Comparison of ENCODE assay signal across 8 cellular contexts in genomic region chr18:51197661-51198424, GRCh38. TPM values are rescaled to one million over a fixed set of nuclear protein-coding genes. Genes with fewer than 3 reads are reported as not detected.
A peak's percentile ranks its signal among the peaks of the same experiment; 100 is the strongest.
DNase-seq lines count a peak whose midpoint lies in the region; ATAC-seq and TF ChIP-seq lines count a peak whose summit lies in the region.

Gene MEX3C, minus strand, starts transcription at chr18:51197681. Its CDS starts 361 bp downstream, at chr18:51197320.

- H3K4me3 Mint-ChIP-seq in endothelial cell (ENCODE audit: unreplicated experiment), result peak within 1 kb of the TSS; percentile 99
- H3K4me3 Mint-ChIP-seq in mesothelial cell of epicardium, result peak within 1 kb of the TSS; percentile 98

- peak within 1 kb of the TSS; percentile 93 for H2AFZ ChIP-seq in OCI-LY3 (ENCODE audit: low read depth, low read length)

- H4K20me1 ChIP-seq in OCI-LY3 (ENCODE audit: insufficient read depth, low read length), result peaks cover 25% of the 10 kb centered on the region

- peak within 1 kb of the TSS; percentile 83 for H3K4me2 ChIP-seq in OCI-LY3 (ENCODE audit: low read length)

- H3K27me3 ChIP-seq in OCI-LY3 (ENCODE audit: low read depth, low read length), result no peaks in the 10 kb centered on the region

- H3K27ac Mint-ChIP-seq in endothelial cell (ENCODE audit: unreplicated experiment) (peak within 1 kb of the TSS; percentile 94), mesothelial cell of epicardium (peak within 1 kb of the TSS; percentile 99)

- H3K4me1 Mint-ChIP-seq in endothelial cell (ENCODE audit: unreplicated experiment) (peaks cover 30% of the 10 kb centered on the region), mesothelial cell of epicardium (peaks cover 19% of the 10 kb centered on the region)

- H3K79me2 ChIP-seq in OCI-LY3 (ENCODE audit: low read length), result peaks cover 44% of the 10 kb centered on the region

- H3K36me3 ChIP-seq in OCI-LY3 (replicated peaks; ENCODE audit: low read depth, low read length), result peaks cover 24% of the 10 kb centered on the region

- no peaks in the 10 kb centered on the region for H3K9me3 Mint-ChIP-seq in endothelial cell (ENCODE audit: unreplicated experiment)
- no peaks in the 10 kb centered on the region for H3K9me3 Mint-ChIP-seq in mesothelial cell of epicardium

- TF ChIP-seq CTCF in OCI-LY3 (IDR thresholded peaks at IDR 0.05; ENCODE audit: low read depth, low read length), result peak; percentile 54
- TF ChIP-seq CTCF in endothelial cell (IDR thresholded peaks at IDR 0.05; ENCODE audit: unreplicated experiment), result no peak
- no peak for TF ChIP-seq CTCF in mesothelial cell of epicardium (IDR thresholded peaks at IDR 0.05; ENCODE audit: unreplicated experiment)

- H3K9me3 ChIP-seq in OCI-LY3 (ENCODE audit: insufficient read depth, low read length), result no peaks in the 10 kb centered on the region

- DNase-seq in DMS114 treated with DMSO at 0.1 percent for 48 hours (lab: John Stamatoyannopoulos, UW; ENCODE audit: unreplicated experiment), result peak; percentile 92
- DNase-seq in HuH-7.5 (ENCODE audit: low spot score), result peak; percentile 75
- DNase-seq in activated CD8-positive, alpha-beta memory T cell treated with anti-CD3 and anti-CD28 coated beads, Interleukin-2, amount 50 U/mL, for 48 hours, result peak; percentile 99
- DNase-seq in endothelial cell (ENCODE audit: low spot score), result peak; percentile 98
- peak; percentile 99 to 100 for DNase-seq in mesothelial cell of epicardium (ENCODE audit: low spot score in 2 of 2, unreplicated experiment in 2 of 2)
- DNase-seq in stimulated activated CD8-positive, alpha-beta memory T cell treated with anti-CD3 and anti-CD28 coated beads, Interleukin-15, amount 100 ng/mL, for 48 hours (ENCODE audit: low read depth in 2 of 2), result peak; percentile 98

- ATAC-seq in GM21526 (IDR thresholded peaks at IDR 0.05; ENCODE audit: low FRiP score, unreplicated experiment), result peak; percentile 73

- H3K36me3 Mint-ChIP-seq in endothelial cell (ENCODE audit: low read depth, unreplicated experiment) (peaks cover 9% of the 10 kb centered on the region), mesothelial cell of epicardium (no peaks in the 10 kb centered on the region)

- peak within 1 kb of the TSS; percentile 91 for H3K9ac ChIP-seq in OCI-LY3 (ENCODE audit: low read length)

- H3K4me1 ChIP-seq in OCI-LY3 (ENCODE audit: low read length), result peaks cover 23% of the 10 kb centered on the region

- H3K27ac ChIP-seq in OCI-LY3 (ENCODE audit: low read length), result peak within 1 kb of the TSS; percentile 83

- H3K4me3 ChIP-seq in OCI-LY3 (ENCODE audit: low read length), result peak within 1 kb of the TSS; percentile 80

- H3K27me3 Mint-ChIP-seq in endothelial cell (ENCODE audit: unreplicated experiment), result peaks cover 24% of the 10 kb centered on the region
- no peaks in the 10 kb centered on the region for H3K27me3 Mint-ChIP-seq in mesothelial cell of epicardium (ENCODE audit: low read depth)

RNA-seq across cellular contexts. Expression of gene MEX3C, which starts in this region (rescaled TPM):
- total RNA-seq in endothelial cell (ENCODE audit: unreplicated experiment) (54.1 TPM), mesothelial cell of epicardium (88.9 to 94.2 TPM (median 92.5 TPM) in 3 replicates)

Comparison
In these comparisons a context has a peak if more than half of its experiments do, and no peak if none do; other contexts are left out.
1. Peak in every context shown above with its lines: DNase-seq, ATAC-seq, H3K4me3 ChIP-seq and H3K27ac ChIP-seq.